In genomic region chr4:89110986-89111832, GRCh38 we compare ENCODE assay signal across 8 cellular contexts. TPM values are rescaled to one million over a fixed set of nuclear protein-coding genes. Genes with fewer than 3 reads are reported as not detected.
DNase-seq lines count a peak whose midpoint lies in the region; ATAC-seq and TF ChIP-seq lines count a peak whose summit lies in the region.

TIGD2 (plus strand) TSS chr4:89111533; CDS start chr4:89112975, 1,442 bp downstream.

- H3K4me1 ChIP-seq in parathyroid adenoma (no peaks in the 10 kb centered on the region), transverse colon (peaks cover 8 to 18% (median 13%) of the 10 kb centered on the region in 4 donors)

- in situ Hi-C loops in transverse colon (cut with MboI; ENCODE audit: low pct_ligation_motif_present in 1 of 4, low pct_unique_long_range_greater_than_20kb in 1 of 4, low sequenced_read_pairs in 3 of 4): no loop called here

- H3K27ac ChIP-seq in parathyroid adenoma (peak within 1 kb of the TSS; percentile 82), transverse colon (peak within 1 kb of the TSS; percentile 84 to 92 (median 88))

- intact Hi-C loops in Right ventricle myocardium superior (cut with DNase I) (loop anchor here (5.0 kb wide), 1 partner anchor 289 kb away; no protein-coding TSS in a partner anchor), transverse colon (cut with DNase I; ENCODE audit: low total_unique reads) (no loop called here)

- no peaks in the 10 kb centered on the region for H3K36me3 ChIP-seq in parathyroid adenoma (ENCODE audit: control insufficient read depth, insufficient read depth, low read length)
- no peaks in the 10 kb centered on the region for H3K36me3 ChIP-seq in transverse colon

- peak; percentile 50 for DNase-seq in GM12864 (ENCODE audit: low read depth)
- DNase-seq in NB4 (ENCODE audit: low read depth): peak; percentile 86
- peak; percentile 87 for DNase-seq in activated naive CD8-positive, alpha-beta T cell treated with anti-CD3 and anti-CD28 coated beads for 36 hours
- DNase-seq in Right ventricle myocardium superior: peak; percentile 92
- peak; percentile 92 for DNase-seq in transverse colon

- no peak for TF ChIP-seq EP300 in transverse colon (IDR thresholded peaks at IDR 0.05; ENCODE audit: low read depth)

- peaks cover 37% of the 10 kb centered on the region for H3K36me3 Mint-ChIP-seq in activated naive CD8-positive, alpha-beta T cell treated with anti-CD3 and anti-CD28 coated beads for 36 hours

- H3K27me3 Mint-ChIP-seq in activated naive CD8-positive, alpha-beta T cell treated with anti-CD3 and anti-CD28 coated beads for 36 hours: peaks cover 15% of the 10 kb centered on the region

- no peaks in the 10 kb centered on the region for H3K79me2 ChIP-seq in parathyroid adenoma

- H3K4me3 ChIP-seq in GM12864 (ENCODE audit: low read depth, low read length) (peak within 1 kb of the TSS; percentile 87), NB4 (ENCODE audit: low read depth, low read length) (peak within 1 kb of the TSS; percentile 71), parathyroid adenoma (ENCODE audit: low read depth, low read length) (peak within 1 kb of the TSS; percentile 88), transverse colon (peak within 1 kb of the TSS; percentile 67 to 98 (median 72))

- H3K9ac ChIP-seq in parathyroid adenoma: peak within 1 kb of the TSS; percentile 46

- H3K4me2 ChIP-seq in parathyroid adenoma (ENCODE audit: low read length): peak within 1 kb of the TSS; percentile 93

- peaks cover 16% of the 10 kb centered on the region for H3K4me1 Mint-ChIP-seq in activated naive CD8-positive, alpha-beta T cell treated with anti-CD3 and anti-CD28 coated beads for 36 hours

- peak within 1 kb of the TSS; percentile 70 for H3K27ac Mint-ChIP-seq in activated naive CD8-positive, alpha-beta T cell treated with anti-CD3 and anti-CD28 coated beads for 36 hours

- TF ChIP-seq POLR2A in NB4 (IDR thresholded peaks at IDR 0.05; ENCODE audit: extremely low read depth, insufficient read length) (peak; percentile 53), transverse colon (IDR thresholded peaks at IDR 0.05) (peak; percentile 86)

- H3K4me3 Mint-ChIP-seq in activated naive CD8-positive, alpha-beta T cell treated with anti-CD3 and anti-CD28 coated beads for 36 hours: peak within 1 kb of the TSS; percentile 77

- H3K9me3 ChIP-seq in parathyroid adenoma (ENCODE audit: control insufficient read depth, low read length) (no peaks in the 10 kb centered on the region), transverse colon (no peaks in the 10 kb centered on the region)

- H3K27me3 ChIP-seq in parathyroid adenoma (ENCODE audit: control insufficient read depth, insufficient read depth, low read length): no peaks in the 10 kb centered on the region
- no peaks in the 10 kb centered on the region for H3K27me3 ChIP-seq in transverse colon

- peak within 1 kb of the TSS; percentile 90 for H2AFZ ChIP-seq in parathyroid adenoma

- peak; percentile 92 for ATAC-seq in HG02588 (IDR thresholded peaks at IDR 0.05; ENCODE audit: unreplicated experiment)
- ATAC-seq in SK-N-SH treated with all-trans-retinoic acid at 6 μM for 48 hours: peak; percentile 96
- peak; percentile 99 for ATAC-seq in Right ventricle myocardium superior (ENCODE audit: poor library complexity)

- peaks cover 37% of the 10 kb centered on the region for H3K9me3 Mint-ChIP-seq in activated naive CD8-positive, alpha-beta T cell treated with anti-CD3 and anti-CD28 coated beads for 36 hours

- TF ChIP-seq CTCF in GM12864 (IDR thresholded peaks at IDR 0.05; ENCODE audit: low read depth, low read length, missing control alignments) (peak; percentile 77), NB4 (IDR thresholded peaks at IDR 0.05; ENCODE audit: low read depth, low read length) (peak; percentile 37), parathyroid adenoma (IDR thresholded peaks at IDR 0.05) (peak; percentile 58), transverse colon (IDR thresholded peaks at IDR 0.05) (peak; percentile 80 to 92 (median 87))

- 0% methylated on average over 54 of the region's 101 CpGs; no CpG with 5 or more reads in 1 of the 2 donors for WGBS in transverse colon (ENCODE audit: low coverage in 1 of 2), 2 donors

TF ChIP-seq in SK-N-SH treated with all-trans-retinoic acid at 6 μM for 48 hours, 23 proteins besides CTCF, POLR2A, EP300 and RAD21:
- TF ChIP-seq ARNTL (CRISPR knock-in tag; IDR thresholded peaks at IDR 0.05; ENCODE audit: borderline replicate concordance, low read depth) (no peak), ZFP30 (CRISPR knock-in tag; IDR thresholded peaks at IDR 0.05) (no peak)
- TF ChIP-seq, protein P1, sequence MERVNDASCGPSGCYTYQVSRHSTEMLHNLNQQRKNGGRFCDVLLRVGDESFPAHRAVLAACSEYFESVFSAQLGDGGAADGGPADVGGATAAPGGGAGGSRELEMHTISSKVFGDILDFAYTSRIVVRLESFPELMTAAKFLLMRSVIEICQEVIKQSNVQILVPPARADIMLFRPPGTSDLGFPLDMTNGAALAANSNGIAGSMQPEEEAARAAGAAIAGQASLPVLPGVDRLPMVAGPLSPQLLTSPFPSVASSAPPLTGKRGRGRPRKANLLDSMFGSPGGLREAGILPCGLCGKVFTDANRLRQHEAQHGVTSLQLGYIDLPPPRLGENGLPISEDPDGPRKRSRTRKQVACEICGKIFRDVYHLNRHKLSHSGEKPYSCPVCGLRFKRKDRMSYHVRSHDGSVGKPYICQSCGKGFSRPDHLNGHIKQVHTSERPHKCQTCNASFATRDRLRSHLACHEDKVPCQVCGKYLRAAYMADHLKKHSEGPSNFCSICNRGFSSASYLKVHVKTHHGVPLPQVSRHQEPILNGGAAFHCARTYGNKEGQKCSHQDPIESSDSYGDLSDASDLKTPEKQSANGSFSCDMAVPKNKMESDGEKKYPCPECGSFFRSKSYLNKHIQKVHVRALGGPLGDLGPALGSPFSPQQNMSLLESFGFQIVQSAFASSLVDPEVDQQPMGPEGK (CRISPR knock-in tag; IDR thresholded peaks at IDR 0.05; ENCODE audit: borderline replicate concordance): peak; percentile 58; the same call in 1 of the 2 replicates
TF ChIP-seq in SK-N-SH treated with all-trans-retinoic acid at 6 μM for 48 hours: peak in this region for 1.

RNA-seq across cellular contexts. Expression of gene TIGD2, which starts in this region (rescaled TPM):
- total RNA-seq in activated naive CD8-positive, alpha-beta T cell treated with anti-CD3 and anti-CD28 coated beads for 36 hours: 1 to 10 TPM; 3.2 to 3.6 TPM
- total RNA-seq in Right ventricle myocardium superior (2.4 TPM), transverse colon (1 to 10 TPM; 1.1 to 7.5 (median 6.6) TPM)

Comparison
In these comparisons a context has a peak if more than half of its experiments do, and no peak if none do; other contexts are left out.
1. Peak in every context shown above with its lines: DNase-seq, ATAC-seq, H3K4me3 ChIP-seq and H3K27ac ChIP-seq.
2. CTCF ChIP-seq: peak in every context shown above with its lines; median percentile 87 in transverse colon; 77 in GM12864; 58 in parathyroid adenoma; 37 in NB4.